ENCODE assay signal across 8 cellular contexts in the genomic region with DNA sequence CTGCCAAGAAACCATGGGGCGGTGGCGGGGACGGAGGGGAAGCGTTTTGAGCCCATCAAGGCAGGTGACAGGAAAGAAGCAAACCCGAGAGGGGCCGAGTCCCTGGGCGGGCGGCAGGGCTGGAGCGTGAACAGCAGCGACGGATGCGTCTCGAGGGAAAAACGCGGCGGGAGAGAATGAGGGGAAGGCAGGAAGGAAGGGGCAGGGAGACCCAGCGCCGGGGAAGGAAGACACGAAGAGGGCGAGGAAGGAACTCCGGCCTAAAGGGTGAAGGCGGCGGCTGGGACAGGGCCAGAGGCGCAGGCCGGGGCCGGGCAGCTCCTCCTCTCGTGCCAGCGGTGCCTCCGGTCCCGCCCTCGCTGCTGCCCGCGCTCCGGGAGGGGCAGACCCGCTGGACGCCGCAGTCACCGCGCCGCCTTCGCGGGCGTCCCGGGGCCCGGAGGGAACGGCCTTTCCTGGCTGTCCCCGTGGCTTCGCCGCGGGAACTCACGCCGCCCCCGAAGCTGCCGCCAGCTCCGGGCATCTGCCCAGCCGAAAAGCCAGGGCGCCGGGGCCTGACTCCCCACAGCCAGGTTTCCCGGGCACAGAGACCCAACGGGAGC. TPM values are rescaled to one million over a fixed set of nuclear protein-coding genes. Genes with fewer than 3 reads are reported as not detected.
A peak's percentile ranks its signal among the peaks of the same experiment; 100 is the strongest.
DNase-seq lines count a peak whose midpoint lies in the region; ATAC-seq, FAIRE-seq and TF ChIP-seq lines count a peak whose summit lies in the region.

No MANE protein-coding gene starts in this region.

- TF ChIP-seq CTCF in bronchial epithelial cell (IDR thresholded peaks at IDR 0.05; ENCODE audit: insufficient read depth, low read length, severe bottlenecking) (no peak), spleen (IDR thresholded peaks at IDR 0.05 in 8 of 11, conservative IDR thresholded peaks at IDR 0.05 in 3 of 11) (no peak)

- WGBS in spleen, 5 donors, result 0 to 1% (median 1%) methylated on average over 31 to 60 of the region's 60 CpGs

- H3K4me3 ChIP-seq in ACC112 (ENCODE audit: low read depth, low read length) (peak overlapping the region; percentile 93), bronchial epithelial cell (ENCODE audit: low read depth, low read length) (peak overlapping the region; percentile 75), spleen (peak overlapping the region; percentile 67 to 86 (median 82))

- ATAC-seq in HG03095 (IDR thresholded peaks at IDR 0.05; ENCODE audit: unreplicated experiment), result peak; percentile 4

- peaks cover 7% of the 10 kb centered on the region for H3K4me1 ChIP-seq in ACC112 (ENCODE audit: control insufficient read depth, insufficient read depth, low read length, unreplicated experiment)
- H3K4me1 ChIP-seq in spleen, result peaks cover 4 to 45% (median 32%) of the 10 kb centered on the region in 6 donors

- H3K36me3 ChIP-seq in ACC112 (ENCODE audit: insufficient read depth, low read length) (no peaks in the 10 kb centered on the region), bronchial epithelial cell (ENCODE audit: control insufficient read depth, insufficient read depth, low read length) (no peaks in the 10 kb centered on the region), spleen (no peaks in the 10 kb centered on the region)

- H3K27me3 ChIP-seq in ACC112 (ENCODE audit: insufficient read depth, low read length) (peaks cover 14% of the 10 kb centered on the region), bronchial epithelial cell (ENCODE audit: control insufficient read depth, insufficient read depth, low read length) (peaks cover 6% of the 10 kb centered on the region), spleen (replicated peaks in 1 of 7) (peaks cover 0 to 39% (median 0%) of the 10 kb centered on the region in 7 donors)

- H3K9me3 ChIP-seq in spleen, result no peaks in the 10 kb centered on the region

- H2AFZ ChIP-seq in ACC112 (ENCODE audit: low read length, unreplicated experiment), result peak overlapping the region; percentile 26

- FAIRE-seq in GM12891 (lab: Jason Lieb, UNC) (peak; percentile 33), RCC 7860 (lab: Jason Lieb, UNC) (no peak), bronchial epithelial cell (lab: Jason Lieb, UNC) (no peak)

- H3K79me2 ChIP-seq in ACC112 (ENCODE audit: control insufficient read depth, insufficient read depth, low read length, unreplicated experiment), result no peaks in the 10 kb centered on the region

- H3K27ac ChIP-seq in ACC112 (ENCODE audit: low read depth, low read length) (peak overlapping the region; percentile 59; the same call in 1 of the 2 replicates), spleen (peak overlapping the region; percentile 63 to 93 (median 91))

- intact Hi-C loops in spleen (cut with DNase I; ENCODE audit: low total_unique reads), result no loop called here

- no peak for DNase-seq in GM12891 (ENCODE audit: insufficient read length, low spot score)
- DNase-seq in RCC 7860 (ENCODE audit: low spot score), result peak; percentile 33
- peak; percentile 14 for DNase-seq in bronchial epithelial cell (ENCODE audit: low read depth)
- DNase-seq in iris pigment epithelial cell (ENCODE audit: low read depth), result peak; percentile 20
- peak; percentile 92 for DNase-seq in spleen
- DNase-seq in inferior parietal cortex (ENCODE audit: extremely low spot score), result no peak

- no peak for TF ChIP-seq POLR2A in GM12891 (IDR thresholded peaks at IDR 0.05; ENCODE audit: low read depth, low read length)
- TF ChIP-seq POLR2A in spleen (IDR thresholded peaks at IDR 0.05), result no peak

TF ChIP-seq in GM12891, 5 proteins besides CTCF, POLR2A, EP300 and RAD21:
- no peak for TF ChIP-seq POU2F2 (IDR thresholded peaks at IDR 0.05; ENCODE audit: low read depth, low read length)
- no peak for TF ChIP-seq PAX5 (IDR thresholded peaks at IDR 0.05; ENCODE audit: insufficient read depth, low read length, severe bottlenecking)
- no peak for TF ChIP-seq POLR2AphosphoS5 (IDR thresholded peaks at IDR 0.05; ENCODE audit: low read depth, low read length)
- no peak for TF ChIP-seq TAF1 (IDR thresholded peaks at IDR 0.05; ENCODE audit: low read depth, low read length)
- TF ChIP-seq SPI1 (IDR thresholded peaks at IDR 0.05; ENCODE audit: low read depth, low read length), result no peak

RNA-seq across cellular contexts. Expression of a gene that starts 0.8 kb away (rescaled TPM):
- polyA plus RNA-seq in GM12891 (2012; ENCODE audit: low read depth, missing spikeins), result 3.9 TPM
- 34.2 and 41.7 TPM in 2 replicates for total RNA-seq in bronchial epithelial cell
- 10 to 100 TPM; 12.0 to 36.2 (median 18.8) TPM for total RNA-seq in spleen
- 10 to 100 TPM in 2 of 3 donors, 1 to 10 TPM in 1; 7.5 to 26.5 (median 23.1) TPM for polyA plus RNA-seq in spleen

RNA-seq across cellular contexts. Expression of a gene that starts 43.1 kb away (rescaled TPM):
- 1.1 TPM for polyA plus RNA-seq in GM12891 (2012; ENCODE audit: low read depth, missing spikeins)
- 0.26 and 0.64 TPM in 2 replicates for total RNA-seq in bronchial epithelial cell
- 1 to 10 TPM; 1.4 to 2.8 (median 2.2) TPM for total RNA-seq in spleen
- 1 to 10 TPM in 1 of 3 donors, under 1 TPM in 2; 0.41 to 1.0 (median 0.90) TPM for polyA plus RNA-seq in spleen

Comparison
In these comparisons a context has a peak if more than half of its experiments do, and no peak if none do; other contexts are left out.
1. DNase-seq: peak in RCC 7860 (single experiment), bronchial epithelial cell (single experiment), iris pigment epithelial cell (single experiment) and spleen (single experiment); none in GM12891 (single experiment) and inferior parietal cortex (single experiment).
2. Peak in every context shown above with its lines, with median percentiles within 50 percentile points of each other: H3K4me3 ChIP-seq.